14 cellular contexts compared by ENCODE assay signal in genomic region chr4:38509551-38509950, GRCh38.
A peak's percentile ranks its signal among the peaks of the same experiment; 100 is the strongest.
DNase-seq lines count a peak whose midpoint lies in the region; ATAC-seq, FAIRE-seq and TF ChIP-seq lines count a peak whose summit lies in the region.
"Had no signal": no experiment of that assay in that cellular context is flagged by ENCODE, and none has a peak within 500 bp of the region (broad histone marks: within the 10 kb centered on the region; RNA-seq: fewer than 3 reads in every experiment).

No MANE protein-coding gene starts in this region.

- no peak overlapping the region for H3K27ac ChIP-seq in esophagus squamous epithelium
- H3K27ac ChIP-seq: PC-9, suprapubic skin, WERI-Rb-1 had no signal

- H3K4me1 Mint-ChIP-seq in T-helper 2 cell treated with Interferon-gamma antibody and Interleukin-4, amounts not matched to agents 5 μg/mL and 100 μg/mL, for 36 hours (ENCODE audit: low read depth), result peaks cover 58% of the 10 kb centered on the region

- H3K4me1 ChIP-seq in HAP-1 (no peaks in the 10 kb centered on the region), esophagus squamous epithelium (no peaks in the 10 kb centered on the region)
- H3K4me1 ChIP-seq: suprapubic skin had no signal

- peaks cover 51% of the 10 kb centered on the region for H3K27me3 Mint-ChIP-seq in T-helper 2 cell treated with Interferon-gamma antibody and Interleukin-4, amounts not matched to agents 5 μg/mL and 100 μg/mL, for 36 hours (ENCODE audit: low read depth)

- H3K4me3 ChIP-seq in GM06990 (replicated peaks; ENCODE audit: low read depth, low read length), result no peak overlapping the region
- H3K4me3 ChIP-seq in bronchial epithelial cell (ENCODE audit: low read depth, low read length), result no peak overlapping the region
- no peak overlapping the region for H3K4me3 ChIP-seq in HAP-1
- H3K4me3 ChIP-seq in esophagus squamous epithelium, result no peak overlapping the region
- H3K4me3 ChIP-seq: PC-9, suprapubic skin had no signal

- peak overlapping the region; percentile 76 for H3K27ac Mint-ChIP-seq in T-helper 2 cell treated with Interferon-gamma antibody and Interleukin-4, amounts not matched to agents 5 μg/mL and 100 μg/mL, for 36 hours

- DNase-seq in GM06990 (ENCODE audit: extremely low read depth, insufficient read length) (peak; percentile 41), bronchial epithelial cell (ENCODE audit: low read depth) (no peak), HAP-1 (ENCODE audit: low spot score in 2 of 2) (no peak), esophagus squamous epithelium (lab: John Stamatoyannopoulos, UW) (no peak)
- no peak for DNase-seq in T-helper 2 cell treated with Interferon-gamma antibody and Interleukin-4, amounts not matched to agents 5 μg/mL and 100 μg/mL, for 36 hours (ENCODE audit: low spot score)
- DNase-seq: COR-L47, NCI-H1417 treated with DMSO at 0.1 percent for 48 hours, PC-9, WERI-Rb-1 had no signal

- FAIRE-seq in bronchial epithelial cell (lab: Jason Lieb, UNC), result peak; percentile 36

- no peaks in the 10 kb centered on the region for H3K36me3 ChIP-seq in GM06990 (ENCODE audit: control insufficient read depth, insufficient read depth, low read length)
- no peaks in the 10 kb centered on the region for H3K36me3 ChIP-seq in bronchial epithelial cell (ENCODE audit: control insufficient read depth, insufficient read depth, low read length)
- no peaks in the 10 kb centered on the region for H3K36me3 ChIP-seq in HAP-1 (replicated peaks)
- no peaks in the 10 kb centered on the region for H3K36me3 ChIP-seq in esophagus squamous epithelium
- H3K36me3 ChIP-seq: suprapubic skin, WERI-Rb-1 had no signal

- TF ChIP-seq POLR2A in esophagus squamous epithelium (IDR thresholded peaks at IDR 0.05), result no peak

- intact Hi-C loops in esophagus squamous epithelium (cut with DNase I), result no loop called here

- WGBS in esophagus squamous epithelium, 2 donors, result 67 to 75% methylated on average over 4 to 5 of the region's 5 CpGs

- in situ Hi-C loops in HAP-1 (cut with MboI; ENCODE audit: low sequenced_read_pairs), result no loop called here

- H3K4me3 Mint-ChIP-seq in T-helper 2 cell treated with Interferon-gamma antibody and Interleukin-4, amounts not matched to agents 5 μg/mL and 100 μg/mL, for 36 hours, result peak overlapping the region; percentile 60

- H3K9me3 ChIP-seq in HAP-1 (no peaks in the 10 kb centered on the region), esophagus squamous epithelium (no peaks in the 10 kb centered on the region)
- H3K9me3 ChIP-seq: suprapubic skin had no signal

- TF ChIP-seq CTCF in GM06990 (IDR thresholded peaks at IDR 0.05; ENCODE audit: insufficient read depth, low read length, poor library complexity, severe bottlenecking) (no peak), bronchial epithelial cell (IDR thresholded peaks at IDR 0.05; ENCODE audit: insufficient read depth, low read length, severe bottlenecking) (no peak), esophagus squamous epithelium (IDR thresholded peaks at IDR 0.05) (no peak)

- H3K36me3 Mint-ChIP-seq in T-helper 2 cell treated with Interferon-gamma antibody and Interleukin-4, amounts not matched to agents 5 μg/mL and 100 μg/mL, for 36 hours (ENCODE audit: low read depth), result peaks cover 14% of the 10 kb centered on the region

- no peaks in the 10 kb centered on the region for H3K27me3 ChIP-seq in GM06990 (replicated peaks; ENCODE audit: control insufficient read depth, insufficient read depth, low read length)
- no peaks in the 10 kb centered on the region for H3K27me3 ChIP-seq in bronchial epithelial cell (ENCODE audit: control insufficient read depth, insufficient read depth, low read length)
- H3K27me3 ChIP-seq in HAP-1 (ENCODE audit: low read depth), result no peaks in the 10 kb centered on the region
- no peaks in the 10 kb centered on the region for H3K27me3 ChIP-seq in esophagus squamous epithelium
- H3K27me3 ChIP-seq: suprapubic skin had no signal

- ATAC-seq in GM21529 (IDR thresholded peaks at IDR 0.05; ENCODE audit: unreplicated experiment) (peak; percentile 38), GM18870 (IDR thresholded peaks at IDR 0.05; ENCODE audit: unreplicated experiment) (no peak), GM19455 (IDR thresholded peaks at IDR 0.05; ENCODE audit: unreplicated experiment) (no peak)
- ATAC-seq: esophagus mucosa had no signal

- no peaks in the 10 kb centered on the region for H3K9me3 Mint-ChIP-seq in T-helper 2 cell treated with Interferon-gamma antibody and Interleukin-4, amounts not matched to agents 5 μg/mL and 100 μg/mL, for 36 hours
